Comparison of ENCODE assay signal across 1 cellular context in genomic region chr6:26033132-26033941, GRCh38.
TF ChIP-seq lines count a peak whose summit lies in the region.

No MANE protein-coding gene starts in this region.

TF ChIP-seq in K562, 482 proteins besides CTCF, POLR2A, EP300 and RAD21 (continued from another document and continues in another):
- TF ChIP-seq, protein P1, sequence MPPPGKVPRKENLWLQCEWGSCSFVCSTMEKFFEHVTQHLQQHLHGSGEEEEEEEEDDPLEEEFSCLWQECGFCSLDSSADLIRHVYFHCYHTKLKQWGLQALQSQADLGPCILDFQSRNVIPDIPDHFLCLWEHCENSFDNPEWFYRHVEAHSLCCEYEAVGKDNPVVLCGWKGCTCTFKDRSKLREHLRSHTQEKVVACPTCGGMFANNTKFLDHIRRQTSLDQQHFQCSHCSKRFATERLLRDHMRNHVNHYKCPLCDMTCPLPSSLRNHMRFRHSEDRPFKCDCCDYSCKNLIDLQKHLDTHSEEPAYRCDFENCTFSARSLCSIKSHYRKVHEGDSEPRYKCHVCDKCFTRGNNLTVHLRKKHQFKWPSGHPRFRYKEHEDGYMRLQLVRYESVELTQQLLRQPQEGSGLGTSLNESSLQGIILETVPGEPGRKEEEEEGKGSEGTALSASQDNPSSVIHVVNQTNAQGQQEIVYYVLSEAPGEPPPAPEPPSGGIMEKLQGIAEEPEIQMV (tag; conservative IDR thresholded peaks at IDR 0.05; ENCODE audit: low read depth): no peak
- TF ChIP-seq PHB2 (IDR thresholded peaks at IDR 0.05; ENCODE audit: low read depth) (no peak), ZNF583 (CRISPR knock-in tag; IDR thresholded peaks at IDR 0.05) (0 out of 2 replicates have a peak, but pooled peaks have one; percentile 68), NCOA2 (IDR thresholded peaks at IDR 0.05; ENCODE audit: partially characterized antibody in 2 of 2) (no peak), ZNF696 (CRISPR knock-in tag; conservative IDR thresholded peaks at IDR 0.05) (no peak), FOXM1 (IDR thresholded peaks at IDR 0.05; ENCODE audit: low read depth) (no peak), FOXM1 (CRISPR knock-in tag; IDR thresholded peaks at IDR 0.05; ENCODE audit: low read depth) (0 out of 2 replicates have a peak, but pooled peaks have one; percentile 37), MCM2 (IDR thresholded peaks at IDR 0.05; ENCODE audit: low read depth) (no peak), ZNF174 (CRISPR knock-in tag; IDR thresholded peaks at IDR 0.05) (0 out of 2 replicates have a peak, but pooled peaks have one; percentile 33), BRF1 (IDR thresholded peaks at IDR 0.05; ENCODE audit: borderline replicate concordance, extremely low read depth, insufficient read length) (no peak), RBBP5 (IDR thresholded peaks at IDR 0.05; ENCODE audit: borderline replicate concordance, insufficient read depth, low read length, poor library complexity, severe bottlenecking) (peak; percentile 48), ZNF316 (IDR thresholded peaks at IDR 0.05) (no peak), RCOR1 (IDR thresholded peaks at IDR 0.05; ENCODE audit: borderline replicate concordance in 1 of 2, low read depth in 2 of 2, low read length in 2 of 2) (peak in 1 of 2 experiments; percentile 14; a peak in 1 of 4 replicates), TAF15 (IDR thresholded peaks at IDR 0.05; ENCODE audit: low read depth, low read length) (0 out of 2 replicates have a peak, but pooled peaks have one; percentile 72), GABPB2 (CRISPR knock-in tag; conservative IDR thresholded peaks at IDR 0.05) (no peak; the same call in 1 of the 2 replicates), RBM15 (IDR thresholded peaks at IDR 0.05; ENCODE audit: insufficient read depth, low read length) (no peak), ESRRA (IDR thresholded peaks at IDR 0.05; ENCODE audit: borderline replicate concordance, low read depth) (no peak), PRPF4 (IDR thresholded peaks at IDR 0.05; ENCODE audit: insufficient read depth, low read depth, low read length, poor library complexity, severe bottlenecking) (peak; percentile 98), POLR3A (IDR thresholded peaks at IDR 0.05; ENCODE audit: borderline replicate concordance, extremely low read depth, insufficient read depth, insufficient read length) (no peak), FOXK1 (CRISPR knock-in tag; IDR thresholded peaks at IDR 0.05; ENCODE audit: borderline replicate concordance) (peak; percentile 70; the same call in 1 of the 2 replicates), NBN (IDR thresholded peaks at IDR 0.05; ENCODE audit: low read depth) (no peak), TEAD2 (tag; IDR thresholded peaks at IDR 0.05) (no peak), SP2 (IDR thresholded peaks at IDR 0.05; ENCODE audit: extremely low read depth, low read depth, low read length, poor library complexity, severe bottlenecking) (no peak), GABPA (tag; conservative IDR thresholded peaks at IDR 0.05; ENCODE audit: low read depth) (no peak)
- TF ChIP-seq, protein P2, sequence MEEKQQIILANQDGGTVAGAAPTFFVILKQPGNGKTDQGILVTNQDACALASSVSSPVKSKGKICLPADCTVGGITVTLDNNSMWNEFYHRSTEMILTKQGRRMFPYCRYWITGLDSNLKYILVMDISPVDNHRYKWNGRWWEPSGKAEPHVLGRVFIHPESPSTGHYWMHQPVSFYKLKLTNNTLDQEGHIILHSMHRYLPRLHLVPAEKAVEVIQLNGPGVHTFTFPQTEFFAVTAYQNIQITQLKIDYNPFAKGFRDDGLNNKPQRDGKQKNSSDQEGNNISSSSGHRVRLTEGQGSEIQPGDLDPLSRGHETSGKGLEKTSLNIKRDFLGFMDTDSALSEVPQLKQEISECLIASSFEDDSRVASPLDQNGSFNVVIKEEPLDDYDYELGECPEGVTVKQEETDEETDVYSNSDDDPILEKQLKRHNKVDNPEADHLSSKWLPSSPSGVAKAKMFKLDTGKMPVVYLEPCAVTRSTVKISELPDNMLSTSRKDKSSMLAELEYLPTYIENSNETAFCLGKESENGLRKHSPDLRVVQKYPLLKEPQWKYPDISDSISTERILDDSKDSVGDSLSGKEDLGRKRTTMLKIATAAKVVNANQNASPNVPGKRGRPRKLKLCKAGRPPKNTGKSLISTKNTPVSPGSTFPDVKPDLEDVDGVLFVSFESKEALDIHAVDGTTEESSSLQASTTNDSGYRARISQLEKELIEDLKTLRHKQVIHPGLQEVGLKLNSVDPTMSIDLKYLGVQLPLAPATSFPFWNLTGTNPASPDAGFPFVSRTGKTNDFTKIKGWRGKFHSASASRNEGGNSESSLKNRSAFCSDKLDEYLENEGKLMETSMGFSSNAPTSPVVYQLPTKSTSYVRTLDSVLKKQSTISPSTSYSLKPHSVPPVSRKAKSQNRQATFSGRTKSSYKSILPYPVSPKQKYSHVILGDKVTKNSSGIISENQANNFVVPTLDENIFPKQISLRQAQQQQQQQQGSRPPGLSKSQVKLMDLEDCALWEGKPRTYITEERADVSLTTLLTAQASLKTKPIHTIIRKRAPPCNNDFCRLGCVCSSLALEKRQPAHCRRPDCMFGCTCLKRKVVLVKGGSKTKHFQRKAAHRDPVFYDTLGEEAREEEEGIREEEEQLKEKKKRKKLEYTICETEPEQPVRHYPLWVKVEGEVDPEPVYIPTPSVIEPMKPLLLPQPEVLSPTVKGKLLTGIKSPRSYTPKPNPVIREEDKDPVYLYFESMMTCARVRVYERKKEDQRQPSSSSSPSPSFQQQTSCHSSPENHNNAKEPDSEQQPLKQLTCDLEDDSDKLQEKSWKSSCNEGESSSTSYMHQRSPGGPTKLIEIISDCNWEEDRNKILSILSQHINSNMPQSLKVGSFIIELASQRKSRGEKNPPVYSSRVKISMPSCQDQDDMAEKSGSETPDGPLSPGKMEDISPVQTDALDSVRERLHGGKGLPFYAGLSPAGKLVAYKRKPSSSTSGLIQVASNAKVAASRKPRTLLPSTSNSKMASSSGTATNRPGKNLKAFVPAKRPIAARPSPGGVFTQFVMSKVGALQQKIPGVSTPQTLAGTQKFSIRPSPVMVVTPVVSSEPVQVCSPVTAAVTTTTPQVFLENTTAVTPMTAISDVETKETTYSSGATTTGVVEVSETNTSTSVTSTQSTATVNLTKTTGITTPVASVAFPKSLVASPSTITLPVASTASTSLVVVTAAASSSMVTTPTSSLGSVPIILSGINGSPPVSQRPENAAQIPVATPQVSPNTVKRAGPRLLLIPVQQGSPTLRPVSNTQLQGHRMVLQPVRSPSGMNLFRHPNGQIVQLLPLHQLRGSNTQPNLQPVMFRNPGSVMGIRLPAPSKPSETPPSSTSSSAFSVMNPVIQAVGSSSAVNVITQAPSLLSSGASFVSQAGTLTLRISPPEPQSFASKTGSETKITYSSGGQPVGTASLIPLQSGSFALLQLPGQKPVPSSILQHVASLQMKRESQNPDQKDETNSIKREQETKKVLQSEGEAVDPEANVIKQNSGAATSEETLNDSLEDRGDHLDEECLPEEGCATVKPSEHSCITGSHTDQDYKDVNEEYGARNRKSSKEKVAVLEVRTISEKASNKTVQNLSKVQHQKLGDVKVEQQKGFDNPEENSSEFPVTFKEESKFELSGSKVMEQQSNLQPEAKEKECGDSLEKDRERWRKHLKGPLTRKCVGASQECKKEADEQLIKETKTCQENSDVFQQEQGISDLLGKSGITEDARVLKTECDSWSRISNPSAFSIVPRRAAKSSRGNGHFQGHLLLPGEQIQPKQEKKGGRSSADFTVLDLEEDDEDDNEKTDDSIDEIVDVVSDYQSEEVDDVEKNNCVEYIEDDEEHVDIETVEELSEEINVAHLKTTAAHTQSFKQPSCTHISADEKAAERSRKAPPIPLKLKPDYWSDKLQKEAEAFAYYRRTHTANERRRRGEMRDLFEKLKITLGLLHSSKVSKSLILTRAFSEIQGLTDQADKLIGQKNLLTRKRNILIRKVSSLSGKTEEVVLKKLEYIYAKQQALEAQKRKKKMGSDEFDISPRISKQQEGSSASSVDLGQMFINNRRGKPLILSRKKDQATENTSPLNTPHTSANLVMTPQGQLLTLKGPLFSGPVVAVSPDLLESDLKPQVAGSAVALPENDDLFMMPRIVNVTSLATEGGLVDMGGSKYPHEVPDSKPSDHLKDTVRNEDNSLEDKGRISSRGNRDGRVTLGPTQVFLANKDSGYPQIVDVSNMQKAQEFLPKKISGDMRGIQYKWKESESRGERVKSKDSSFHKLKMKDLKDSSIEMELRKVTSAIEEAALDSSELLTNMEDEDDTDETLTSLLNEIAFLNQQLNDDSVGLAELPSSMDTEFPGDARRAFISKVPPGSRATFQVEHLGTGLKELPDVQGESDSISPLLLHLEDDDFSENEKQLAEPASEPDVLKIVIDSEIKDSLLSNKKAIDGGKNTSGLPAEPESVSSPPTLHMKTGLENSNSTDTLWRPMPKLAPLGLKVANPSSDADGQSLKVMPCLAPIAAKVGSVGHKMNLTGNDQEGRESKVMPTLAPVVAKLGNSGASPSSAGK (IDR thresholded peaks at IDR 0.05): no peak
- TF ChIP-seq, protein P3, sequence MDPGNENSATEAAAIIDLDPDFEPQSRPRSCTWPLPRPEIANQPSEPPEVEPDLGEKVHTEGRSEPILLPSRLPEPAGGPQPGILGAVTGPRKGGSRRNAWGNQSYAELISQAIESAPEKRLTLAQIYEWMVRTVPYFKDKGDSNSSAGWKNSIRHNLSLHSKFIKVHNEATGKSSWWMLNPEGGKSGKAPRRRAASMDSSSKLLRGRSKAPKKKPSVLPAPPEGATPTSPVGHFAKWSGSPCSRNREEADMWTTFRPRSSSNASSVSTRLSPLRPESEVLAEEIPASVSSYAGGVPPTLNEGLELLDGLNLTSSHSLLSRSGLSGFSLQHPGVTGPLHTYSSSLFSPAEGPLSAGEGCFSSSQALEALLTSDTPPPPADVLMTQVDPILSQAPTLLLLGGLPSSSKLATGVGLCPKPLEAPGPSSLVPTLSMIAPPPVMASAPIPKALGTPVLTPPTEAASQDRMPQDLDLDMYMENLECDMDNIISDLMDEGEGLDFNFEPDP (CRISPR knock-in tag; IDR thresholded peaks at IDR 0.05): peak; percentile 45; the same call in 1 of the 2 replicates
- TF ChIP-seq, protein P4, sequence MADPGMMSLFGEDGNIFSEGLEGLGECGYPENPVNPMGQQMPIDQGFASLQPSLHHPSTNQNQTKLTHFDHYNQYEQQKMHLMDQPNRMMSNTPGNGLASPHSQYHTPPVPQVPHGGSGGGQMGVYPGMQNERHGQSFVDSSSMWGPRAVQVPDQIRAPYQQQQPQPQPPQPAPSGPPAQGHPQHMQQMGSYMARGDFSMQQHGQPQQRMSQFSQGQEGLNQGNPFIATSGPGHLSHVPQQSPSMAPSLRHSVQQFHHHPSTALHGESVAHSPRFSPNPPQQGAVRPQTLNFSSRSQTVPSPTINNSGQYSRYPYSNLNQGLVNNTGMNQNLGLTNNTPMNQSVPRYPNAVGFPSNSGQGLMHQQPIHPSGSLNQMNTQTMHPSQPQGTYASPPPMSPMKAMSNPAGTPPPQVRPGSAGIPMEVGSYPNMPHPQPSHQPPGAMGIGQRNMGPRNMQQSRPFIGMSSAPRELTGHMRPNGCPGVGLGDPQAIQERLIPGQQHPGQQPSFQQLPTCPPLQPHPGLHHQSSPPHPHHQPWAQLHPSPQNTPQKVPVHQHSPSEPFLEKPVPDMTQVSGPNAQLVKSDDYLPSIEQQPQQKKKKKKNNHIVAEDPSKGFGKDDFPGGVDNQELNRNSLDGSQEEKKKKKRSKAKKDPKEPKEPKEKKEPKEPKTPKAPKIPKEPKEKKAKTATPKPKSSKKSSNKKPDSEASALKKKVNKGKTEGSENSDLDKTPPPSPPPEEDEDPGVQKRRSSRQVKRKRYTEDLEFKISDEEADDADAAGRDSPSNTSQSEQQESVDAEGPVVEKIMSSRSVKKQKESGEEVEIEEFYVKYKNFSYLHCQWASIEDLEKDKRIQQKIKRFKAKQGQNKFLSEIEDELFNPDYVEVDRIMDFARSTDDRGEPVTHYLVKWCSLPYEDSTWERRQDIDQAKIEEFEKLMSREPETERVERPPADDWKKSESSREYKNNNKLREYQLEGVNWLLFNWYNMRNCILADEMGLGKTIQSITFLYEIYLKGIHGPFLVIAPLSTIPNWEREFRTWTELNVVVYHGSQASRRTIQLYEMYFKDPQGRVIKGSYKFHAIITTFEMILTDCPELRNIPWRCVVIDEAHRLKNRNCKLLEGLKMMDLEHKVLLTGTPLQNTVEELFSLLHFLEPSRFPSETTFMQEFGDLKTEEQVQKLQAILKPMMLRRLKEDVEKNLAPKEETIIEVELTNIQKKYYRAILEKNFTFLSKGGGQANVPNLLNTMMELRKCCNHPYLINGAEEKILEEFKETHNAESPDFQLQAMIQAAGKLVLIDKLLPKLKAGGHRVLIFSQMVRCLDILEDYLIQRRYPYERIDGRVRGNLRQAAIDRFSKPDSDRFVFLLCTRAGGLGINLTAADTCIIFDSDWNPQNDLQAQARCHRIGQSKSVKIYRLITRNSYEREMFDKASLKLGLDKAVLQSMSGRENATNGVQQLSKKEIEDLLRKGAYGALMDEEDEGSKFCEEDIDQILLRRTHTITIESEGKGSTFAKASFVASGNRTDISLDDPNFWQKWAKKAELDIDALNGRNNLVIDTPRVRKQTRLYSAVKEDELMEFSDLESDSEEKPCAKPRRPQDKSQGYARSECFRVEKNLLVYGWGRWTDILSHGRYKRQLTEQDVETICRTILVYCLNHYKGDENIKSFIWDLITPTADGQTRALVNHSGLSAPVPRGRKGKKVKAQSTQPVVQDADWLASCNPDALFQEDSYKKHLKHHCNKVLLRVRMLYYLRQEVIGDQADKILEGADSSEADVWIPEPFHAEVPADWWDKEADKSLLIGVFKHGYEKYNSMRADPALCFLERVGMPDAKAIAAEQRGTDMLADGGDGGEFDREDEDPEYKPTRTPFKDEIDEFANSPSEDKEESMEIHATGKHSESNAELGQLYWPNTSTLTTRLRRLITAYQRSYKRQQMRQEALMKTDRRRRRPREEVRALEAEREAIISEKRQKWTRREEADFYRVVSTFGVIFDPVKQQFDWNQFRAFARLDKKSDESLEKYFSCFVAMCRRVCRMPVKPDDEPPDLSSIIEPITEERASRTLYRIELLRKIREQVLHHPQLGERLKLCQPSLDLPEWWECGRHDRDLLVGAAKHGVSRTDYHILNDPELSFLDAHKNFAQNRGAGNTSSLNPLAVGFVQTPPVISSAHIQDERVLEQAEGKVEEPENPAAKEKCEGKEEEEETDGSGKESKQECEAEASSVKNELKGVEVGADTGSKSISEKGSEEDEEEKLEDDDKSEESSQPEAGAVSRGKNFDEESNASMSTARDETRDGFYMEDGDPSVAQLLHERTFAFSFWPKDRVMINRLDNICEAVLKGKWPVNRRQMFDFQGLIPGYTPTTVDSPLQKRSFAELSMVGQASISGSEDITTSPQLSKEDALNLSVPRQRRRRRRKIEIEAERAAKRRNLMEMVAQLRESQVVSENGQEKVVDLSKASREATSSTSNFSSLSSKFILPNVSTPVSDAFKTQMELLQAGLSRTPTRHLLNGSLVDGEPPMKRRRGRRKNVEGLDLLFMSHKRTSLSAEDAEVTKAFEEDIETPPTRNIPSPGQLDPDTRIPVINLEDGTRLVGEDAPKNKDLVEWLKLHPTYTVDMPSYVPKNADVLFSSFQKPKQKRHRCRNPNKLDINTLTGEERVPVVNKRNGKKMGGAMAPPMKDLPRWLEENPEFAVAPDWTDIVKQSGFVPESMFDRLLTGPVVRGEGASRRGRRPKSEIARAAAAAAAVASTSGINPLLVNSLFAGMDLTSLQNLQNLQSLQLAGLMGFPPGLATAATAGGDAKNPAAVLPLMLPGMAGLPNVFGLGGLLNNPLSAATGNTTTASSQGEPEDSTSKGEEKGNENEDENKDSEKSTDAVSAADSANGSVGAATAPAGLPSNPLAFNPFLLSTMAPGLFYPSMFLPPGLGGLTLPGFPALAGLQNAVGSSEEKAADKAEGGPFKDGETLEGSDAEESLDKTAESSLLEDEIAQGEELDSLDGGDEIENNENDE (IDR thresholded peaks at IDR 0.05; ENCODE audit: low read depth, low read length): no peak
